In genomic region chr15:31345606-31346366, GRCh38 we compare ENCODE assay signal across 7 cellular contexts. TPM values are rescaled to one million over a fixed set of nuclear protein-coding genes. Genes with fewer than 3 reads are reported as not detected.
A peak's percentile ranks its signal among the peaks of the same experiment; 100 is the strongest.
DNase-seq lines count a peak whose midpoint lies in the region; ATAC-seq and TF ChIP-seq lines count a peak whose summit lies in the region.

No MANE protein-coding gene starts in this region.

- ATAC-seq in GM19395 (IDR thresholded peaks at IDR 0.05; ENCODE audit: unreplicated experiment) (peak; percentile 37), HG03175 (IDR thresholded peaks at IDR 0.05; ENCODE audit: unreplicated experiment) (peak; percentile 45)

- H3K27me3 ChIP-seq in effector memory CD4-positive, alpha-beta T cell (replicated peaks; ENCODE audit: control insufficient read depth, insufficient read depth, low read length, poor library complexity, severe bottlenecking) = no peaks in the 10 kb centered on the region
- H3K27me3 ChIP-seq in stomach = no peaks in the 10 kb centered on the region

- TF ChIP-seq CTCF in stomach (IDR thresholded peaks at IDR 0.05) = no peak

- peak overlapping the region; percentile 39 for H3K4me3 ChIP-seq in effector memory CD4-positive, alpha-beta T cell (ENCODE audit: insufficient read depth, low read depth, low read length, poor library complexity, severe bottlenecking)
- H3K4me3 ChIP-seq in stomach = peak overlapping the region in 2 of 4 donors; percentile 7 to 32

- H3K9me3 ChIP-seq in effector memory CD4-positive, alpha-beta T cell (ENCODE audit: control insufficient read depth, low read length) = no peaks in the 10 kb centered on the region
- H3K9me3 ChIP-seq in stomach = no peaks in the 10 kb centered on the region

- intact Hi-C loops in stomach (cut with DNase I; ENCODE audit: low total_unique reads) = no loop called here

- H3K4me1 ChIP-seq in effector memory CD4-positive, alpha-beta T cell (ENCODE audit: control insufficient read depth, insufficient read depth, low read length, poor library complexity, severe bottlenecking) = peaks cover 95% of the 10 kb centered on the region
- peaks cover 56 to 100% (median 90%) of the 10 kb centered on the region in 4 donors for H3K4me1 ChIP-seq in stomach

- H3K36me3 ChIP-seq in effector memory CD4-positive, alpha-beta T cell (ENCODE audit: control insufficient read depth, insufficient read depth, low read length) = peaks cover 7% of the 10 kb centered on the region
- peaks cover 0 to 22% (median 14%) of the 10 kb centered on the region in 4 donors for H3K36me3 ChIP-seq in stomach

- DNase-seq in effector memory CD4-positive, alpha-beta T cell = no peak
- DNase-seq in stomach (no peak), SKM-1 treated with dmso at 0.1 percent for 144 hours (lab: John Stamatoyannopoulos, UW; ENCODE audit: unreplicated experiment) (no peak), A172 (ENCODE audit: low spot score) (no peak)
- DNase-seq in stimulated activated CD4-positive, alpha-beta T cell treated with anti-CD3 and anti-CD28 coated beads, Interleukin-1b, Interleukin-23, amount 100 ng/mL, for 48 hours = no peak

- 67 to 75% (median 70%) methylated on average over 13 to 19 of the region's 19 CpGs for WGBS in stomach, 5 donors

- peak overlapping the region; percentile 79 for H3K27ac ChIP-seq in effector memory CD4-positive, alpha-beta T cell (ENCODE audit: insufficient read depth, low read length, poor library complexity, severe bottlenecking)
- peak overlapping the region; percentile 33 to 73 (median 72) for H3K27ac ChIP-seq in stomach

- TF ChIP-seq POLR2A in stomach (IDR thresholded peaks at IDR 0.05) = no peak

- TF ChIP-seq EP300 in stomach (IDR thresholded peaks at IDR 0.05) = no peak

RNA-seq across cellular contexts. Expression of gene KLF13, which starts 19.2 kb away (rescaled TPM):
- 10 to 100 TPM in 4 of 5 donors, 1 to 10 TPM in 1; 9.3 to 74.0 (median 38.8) TPM for total RNA-seq in stomach
- polyA plus RNA-seq in stomach = 10 to 100 TPM; 23.0 to 30.7 (median 24.3) TPM
- 19.6 and 27.9 TPM in 2 replicates for total RNA-seq in A172 (2014; rRNA removed; shearing (Covaris generic))
